Comparison of ENCODE assay signal across 1 cellular context in genomic region chr17:48970865-48971687, GRCh38.
TF ChIP-seq lines count a peak whose summit lies in the region.

No MANE protein-coding gene starts in this region.

TF ChIP-seq in HepG2, 621 proteins besides CTCF, POLR2A, EP300 and RAD21 (continued from another document and continues in another):
- TF ChIP-seq ZBTB10 (CRISPR knock-in tag; IDR thresholded peaks at IDR 0.05; ENCODE audit: borderline replicate concordance) (0 out of 2 replicates have a peak, but pooled peaks have one; percentile 73), PCBP1 (IDR thresholded peaks at IDR 0.05; ENCODE audit: borderline replicate concordance, low read depth, low read length) (no peak), ASH2L (IDR thresholded peaks at IDR 0.05; ENCODE audit: insufficient read length, low read depth, low read length) (peak; percentile 87), ZC3H4 (CRISPR knock-in tag; IDR thresholded peaks at IDR 0.05; ENCODE audit: borderline replicate concordance) (no peak), ARNTL (CRISPR knock-in tag; IDR thresholded peaks at IDR 0.05) (no peak), TFAP4 (IDR thresholded peaks at IDR 0.05; ENCODE audit: borderline replicate concordance, low read depth) (no peak), ZNF569 (CRISPR knock-in tag; IDR thresholded peaks at IDR 0.05; ENCODE audit: borderline replicate concordance) (no peak), SRSF1 (optimal IDR thresholded peaks at IDR 0.05; ENCODE audit: low read depth, low read length) (no peak), ZNF232 (CRISPR knock-in tag; IDR thresholded peaks at IDR 0.05; ENCODE audit: borderline replicate concordance) (peak; percentile 58; the same call in 1 of the 2 replicates), TSC22D2 (CRISPR knock-in tag; IDR thresholded peaks at IDR 0.05; ENCODE audit: borderline replicate concordance) (no peak; the same call in 1 of the 2 replicates), RAD51 (IDR thresholded peaks at IDR 0.05; ENCODE audit: borderline replicate concordance) (no peak), SP140L (CRISPR knock-in tag; IDR thresholded peaks at IDR 0.05; ENCODE audit: borderline replicate concordance) (0 out of 2 replicates have a peak, but pooled peaks have one; percentile 18), TMF1 (CRISPR knock-in tag; IDR thresholded peaks at IDR 0.05; ENCODE audit: low read depth) (peak; percentile 75), NCOR1 (IDR thresholded peaks at IDR 0.05; ENCODE audit: borderline replicate concordance, low read length) (peak; percentile 88), SOX5 (CRISPR knock-in tag; IDR thresholded peaks at IDR 0.05; ENCODE audit: borderline replicate concordance) (peak; percentile 80), HNRNPH1 (optimal IDR thresholded peaks at IDR 0.05; ENCODE audit: low read depth, low read length) (no peak), NPAS2 (CRISPR knock-in tag; IDR thresholded peaks at IDR 0.05; ENCODE audit: borderline replicate concordance) (no peak), CAMTA2 (CRISPR knock-in tag; IDR thresholded peaks at IDR 0.05; ENCODE audit: borderline replicate concordance) (no peak), ZNF343 (CRISPR knock-in tag; IDR thresholded peaks at IDR 0.05) (no peak), GZF1 (CRISPR knock-in tag; IDR thresholded peaks at IDR 0.05) (0 out of 2 replicates have a peak, but pooled peaks have one; percentile 12), MBD4 (IDR thresholded peaks at IDR 0.05; ENCODE audit: borderline replicate concordance, low read length) (no peak), MIXL1 (CRISPR knock-in tag; IDR thresholded peaks at IDR 0.05) (peak; percentile 79), SP4 (CRISPR knock-in tag; IDR thresholded peaks at IDR 0.05) (peak; percentile 46; the same call in 1 of the 2 replicates), ZNF263 (CRISPR knock-in tag; IDR thresholded peaks at IDR 0.05) (peak; percentile 88), ZNF362 (CRISPR knock-in tag; IDR thresholded peaks at IDR 0.05; ENCODE audit: borderline replicate concordance) (0 out of 2 replicates have a peak, but pooled peaks have one; percentile 56), MIER3 (CRISPR knock-in tag; IDR thresholded peaks at IDR 0.05; ENCODE audit: borderline replicate concordance) (peak; percentile 89; the same call in 1 of the 2 replicates), ZNF605 (CRISPR knock-in tag; IDR thresholded peaks at IDR 0.05) (peak; percentile 86), ZBTB8A (CRISPR knock-in tag; IDR thresholded peaks at IDR 0.05; ENCODE audit: borderline replicate concordance, low read depth) (no peak), ZNF780A (CRISPR knock-in tag; IDR thresholded peaks at IDR 0.05) (no peak), THAP11 (CRISPR knock-in tag; IDR thresholded peaks at IDR 0.05) (peak; percentile 59; the same call in 1 of the 2 replicates), ZNF614 (CRISPR knock-in tag; IDR thresholded peaks at IDR 0.05; ENCODE audit: borderline replicate concordance) (peak; percentile 93), HDAC2 (CRISPR knock-in tag; IDR thresholded peaks at IDR 0.05) (peak; percentile 94), ZNF75D (CRISPR knock-in tag; IDR thresholded peaks at IDR 0.05; ENCODE audit: borderline replicate concordance) (no peak), MEIS2 (CRISPR knock-in tag; IDR thresholded peaks at IDR 0.05) (peak; percentile 31; the same call in 1 of the 2 replicates), ZFP62 (CRISPR knock-in tag; IDR thresholded peaks at IDR 0.05) (no peak), FUBP1 (CRISPR knock-in tag; IDR thresholded peaks at IDR 0.05; ENCODE audit: borderline replicate concordance) (no peak), PLSCR1 (CRISPR knock-in tag; IDR thresholded peaks at IDR 0.05; ENCODE audit: borderline replicate concordance) (no peak), MYC (CRISPR knock-in tag; IDR thresholded peaks at IDR 0.05; ENCODE audit: borderline replicate concordance) (peak; percentile 72; the same call in 1 of the 2 replicates), GATA4 (IDR thresholded peaks at IDR 0.05; ENCODE audit: borderline replicate concordance, low read depth) (no peak), JUNB (CRISPR knock-in tag; IDR thresholded peaks at IDR 0.05; ENCODE audit: borderline replicate concordance) (peak; percentile 65; the same call in 1 of the 2 replicates), NFE2L1 (CRISPR knock-in tag; IDR thresholded peaks at IDR 0.05; ENCODE audit: borderline replicate concordance) (no peak), SOX6 (IDR thresholded peaks at IDR 0.05) (no peak), SOX6 (CRISPR knock-in tag; IDR thresholded peaks at IDR 0.05) (peak; percentile 79), ZSCAN29 (CRISPR knock-in tag; conservative IDR thresholded peaks at IDR 0.05) (no peak), TAF15 (IDR thresholded peaks at IDR 0.05; ENCODE audit: low read depth, low read length, poor library complexity, severe bottlenecking) (no peak), FOXO1 (CRISPR knock-in tag; IDR thresholded peaks at IDR 0.05) (no peak; the same call in 1 of the 2 replicates), XRCC5 (optimal IDR thresholded peaks at IDR 0.05; ENCODE audit: low read length) (peak; percentile 84)
- TF ChIP-seq, protein P1, sequence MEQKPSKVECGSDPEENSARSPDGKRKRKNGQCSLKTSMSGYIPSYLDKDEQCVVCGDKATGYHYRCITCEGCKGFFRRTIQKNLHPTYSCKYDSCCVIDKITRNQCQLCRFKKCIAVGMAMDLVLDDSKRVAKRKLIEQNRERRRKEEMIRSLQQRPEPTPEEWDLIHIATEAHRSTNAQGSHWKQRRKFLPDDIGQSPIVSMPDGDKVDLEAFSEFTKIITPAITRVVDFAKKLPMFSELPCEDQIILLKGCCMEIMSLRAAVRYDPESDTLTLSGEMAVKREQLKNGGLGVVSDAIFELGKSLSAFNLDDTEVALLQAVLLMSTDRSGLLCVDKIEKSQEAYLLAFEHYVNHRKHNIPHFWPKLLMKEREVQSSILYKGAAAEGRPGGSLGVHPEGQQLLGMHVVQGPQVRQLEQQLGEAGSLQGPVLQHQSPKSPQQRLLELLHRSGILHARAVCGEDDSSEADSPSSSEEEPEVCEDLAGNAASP (CRISPR knock-in tag; IDR thresholded peaks at IDR 0.05; ENCODE audit: borderline replicate concordance): peak; percentile 66; the same call in 1 of the 2 replicates
- TF ChIP-seq, protein P2, sequence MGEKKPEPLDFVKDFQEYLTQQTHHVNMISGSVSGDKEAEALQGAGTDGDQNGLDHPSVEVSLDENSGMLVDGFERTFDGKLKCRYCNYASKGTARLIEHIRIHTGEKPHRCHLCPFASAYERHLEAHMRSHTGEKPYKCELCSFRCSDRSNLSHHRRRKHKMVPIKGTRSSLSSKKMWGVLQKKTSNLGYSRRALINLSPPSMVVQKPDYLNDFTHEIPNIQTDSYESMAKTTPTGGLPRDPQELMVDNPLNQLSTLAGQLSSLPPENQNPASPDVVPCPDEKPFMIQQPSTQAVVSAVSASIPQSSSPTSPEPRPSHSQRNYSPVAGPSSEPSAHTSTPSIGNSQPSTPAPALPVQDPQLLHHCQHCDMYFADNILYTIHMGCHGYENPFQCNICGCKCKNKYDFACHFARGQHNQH (CRISPR knock-in tag; IDR thresholded peaks at IDR 0.05): peak; percentile 41; the same call in 1 of the 2 replicates
- TF ChIP-seq, protein P3, sequence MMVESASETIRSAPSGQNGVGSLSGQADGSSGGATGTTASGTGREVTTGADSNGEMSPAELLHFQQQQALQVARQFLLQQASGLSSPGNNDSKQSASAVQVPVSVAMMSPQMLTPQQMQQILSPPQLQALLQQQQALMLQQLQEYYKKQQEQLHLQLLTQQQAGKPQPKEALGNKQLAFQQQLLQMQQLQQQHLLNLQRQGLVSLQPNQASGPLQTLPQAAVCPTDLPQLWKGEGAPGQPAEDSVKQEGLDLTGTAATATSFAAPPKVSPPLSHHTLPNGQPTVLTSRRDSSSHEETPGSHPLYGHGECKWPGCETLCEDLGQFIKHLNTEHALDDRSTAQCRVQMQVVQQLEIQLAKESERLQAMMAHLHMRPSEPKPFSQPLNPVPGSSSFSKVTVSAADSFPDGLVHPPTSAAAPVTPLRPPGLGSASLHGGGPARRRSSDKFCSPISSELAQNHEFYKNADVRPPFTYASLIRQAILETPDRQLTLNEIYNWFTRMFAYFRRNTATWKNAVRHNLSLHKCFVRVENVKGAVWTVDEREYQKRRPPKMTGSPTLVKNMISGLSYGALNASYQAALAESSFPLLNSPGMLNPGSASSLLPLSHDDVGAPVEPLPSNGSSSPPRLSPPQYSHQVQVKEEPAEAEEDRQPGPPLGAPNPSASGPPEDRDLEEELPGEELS (CRISPR knock-in tag; IDR thresholded peaks at IDR 0.05): peak; percentile 72; the same call in 1 of the 2 replicates
- TF ChIP-seq, protein P4, sequence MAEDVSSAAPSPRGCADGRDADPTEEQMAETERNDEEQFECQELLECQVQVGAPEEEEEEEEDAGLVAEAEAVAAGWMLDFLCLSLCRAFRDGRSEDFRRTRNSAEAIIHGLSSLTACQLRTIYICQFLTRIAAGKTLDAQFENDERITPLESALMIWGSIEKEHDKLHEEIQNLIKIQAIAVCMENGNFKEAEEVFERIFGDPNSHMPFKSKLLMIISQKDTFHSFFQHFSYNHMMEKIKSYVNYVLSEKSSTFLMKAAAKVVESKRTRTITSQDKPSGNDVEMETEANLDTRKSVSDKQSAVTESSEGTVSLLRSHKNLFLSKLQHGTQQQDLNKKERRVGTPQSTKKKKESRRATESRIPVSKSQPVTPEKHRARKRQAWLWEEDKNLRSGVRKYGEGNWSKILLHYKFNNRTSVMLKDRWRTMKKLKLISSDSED (CRISPR knock-in tag; IDR thresholded peaks at IDR 0.05): no peak
- TF ChIP-seq, protein P5, sequence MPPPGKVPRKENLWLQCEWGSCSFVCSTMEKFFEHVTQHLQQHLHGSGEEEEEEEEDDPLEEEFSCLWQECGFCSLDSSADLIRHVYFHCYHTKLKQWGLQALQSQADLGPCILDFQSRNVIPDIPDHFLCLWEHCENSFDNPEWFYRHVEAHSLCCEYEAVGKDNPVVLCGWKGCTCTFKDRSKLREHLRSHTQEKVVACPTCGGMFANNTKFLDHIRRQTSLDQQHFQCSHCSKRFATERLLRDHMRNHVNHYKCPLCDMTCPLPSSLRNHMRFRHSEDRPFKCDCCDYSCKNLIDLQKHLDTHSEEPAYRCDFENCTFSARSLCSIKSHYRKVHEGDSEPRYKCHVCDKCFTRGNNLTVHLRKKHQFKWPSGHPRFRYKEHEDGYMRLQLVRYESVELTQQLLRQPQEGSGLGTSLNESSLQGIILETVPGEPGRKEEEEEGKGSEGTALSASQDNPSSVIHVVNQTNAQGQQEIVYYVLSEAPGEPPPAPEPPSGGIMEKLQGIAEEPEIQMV (CRISPR knock-in tag; IDR thresholded peaks at IDR 0.05; ENCODE audit: low read depth): no peak
